9 cellular contexts compared by ENCODE assay signal in the genomic region with DNA sequence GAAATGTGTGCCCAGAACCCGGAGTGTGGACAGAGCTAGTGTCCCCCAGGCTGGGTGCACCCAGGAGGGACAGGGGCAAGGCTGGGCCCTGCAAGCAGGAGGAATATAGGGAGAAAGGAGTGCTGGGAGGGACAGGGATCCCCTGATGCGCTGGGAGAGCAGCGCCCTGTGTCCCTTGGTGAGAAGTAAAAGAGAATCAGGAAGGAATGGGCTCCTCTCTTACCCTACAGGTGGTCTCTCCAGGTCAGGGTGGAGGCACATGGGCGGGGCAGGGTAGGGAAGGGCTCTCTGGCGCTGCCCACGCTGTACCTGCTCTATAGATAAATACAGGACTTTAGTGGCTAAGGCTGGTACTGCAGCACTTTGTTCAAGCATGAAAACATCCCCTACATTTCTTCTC.
A peak's percentile ranks its signal among the peaks of the same experiment; 100 is the strongest.
DNase-seq lines count a peak whose midpoint lies in the region; ATAC-seq, FAIRE-seq and TF ChIP-seq lines count a peak whose summit lies in the region.
"Had no signal": no experiment of that assay in that cellular context is flagged by ENCODE, and none has a peak within 500 bp of the region (broad histone marks: within the 10 kb centered on the region; RNA-seq: fewer than 3 reads in every experiment).

No MANE protein-coding gene starts in this region.

- CTCF ChIA-PET in Caco-2 (lab: Charles Lee) = interaction anchor here (0.6 kb wide), 1 partner anchor 37 kb away, joined by 3 read pairs; no protein-coding TSS in a partner anchor

- H3K4me3 Mint-ChIP-seq in Caco-2 (ENCODE audit: unreplicated experiment) = no peak overlapping the region
- H3K4me3 Mint-ChIP-seq in endodermal cell = no peak overlapping the region
- no peak overlapping the region for H3K4me3 Mint-ChIP-seq in CD14-positive monocyte

- no peaks in the 10 kb centered on the region for H3K27me3 Mint-ChIP-seq in Caco-2 (ENCODE audit: insufficient read depth, unreplicated experiment)
- H3K27me3 Mint-ChIP-seq in endodermal cell (ENCODE audit: insufficient read depth) = no peaks in the 10 kb centered on the region
- peaks cover 0 to 3% (median 0%) of the 10 kb centered on the region in 3 donors for H3K27me3 Mint-ChIP-seq in CD14-positive monocyte (ENCODE audit: low read depth in 3 of 3)

- peak; percentile 66 for ATAC-seq in GM19455 (IDR thresholded peaks at IDR 0.05; ENCODE audit: unreplicated experiment)
- peak; percentile 44 for ATAC-seq in HG03460 (IDR thresholded peaks at IDR 0.05; ENCODE audit: unreplicated experiment)

- H3K4me3 ChIP-seq in Caco-2 (ENCODE audit: low read depth, low read length) (no peak overlapping the region), endodermal cell (ENCODE audit: low read length) (no peak overlapping the region), kidney (ENCODE audit: low read length in 2 of 2) (no peak overlapping the region)
- H3K4me3 ChIP-seq: HAP-1 had no signal

- intact Hi-C loops in Caco-2 (cut with micrococcal nuclease; ENCODE audit: unreplicated experiment) (no loop called here), CD14-positive monocyte (cut with micrococcal nuclease) (no loop called here), kidney (cut with DNase I) (no loop called here)

- TF ChIP-seq CTCF in Caco-2 (IDR thresholded peaks at IDR 0.05; ENCODE audit: insufficient read depth in 1 of 2, low read depth in 1 of 2, low read length in 1 of 2, severe bottlenecking in 1 of 2, unreplicated experiment in 1 of 2) (peak; percentile 2 to 43), endodermal cell (conservative IDR thresholded peaks at IDR 0.05) (peak; percentile 68), CD14-positive monocyte (IDR thresholded peaks at IDR 0.05) (no peak), kidney (IDR thresholded peaks at IDR 0.05; ENCODE audit: borderline replicate concordance, extremely low read depth, insufficient read depth) (no peak)

- H3K36me3 ChIP-seq in Caco-2 (ENCODE audit: control insufficient read depth, insufficient read depth, low read length) = no peaks in the 10 kb centered on the region
- H3K36me3 ChIP-seq in endodermal cell (ENCODE audit: control insufficient read depth, insufficient read depth, low read length) = no peaks in the 10 kb centered on the region
- no peaks in the 10 kb centered on the region for H3K36me3 ChIP-seq in kidney (ENCODE audit: control insufficient read depth in 1 of 2, insufficient read depth in 2 of 2, low read length in 2 of 2)
- H3K36me3 ChIP-seq: HAP-1 had no signal

- H3K36me3 Mint-ChIP-seq in Caco-2 (ENCODE audit: insufficient read depth, unreplicated experiment) = no peaks in the 10 kb centered on the region
- no peaks in the 10 kb centered on the region for H3K36me3 Mint-ChIP-seq in endodermal cell (ENCODE audit: low read depth)
- no peaks in the 10 kb centered on the region for H3K36me3 Mint-ChIP-seq in CD14-positive monocyte

- no peak overlapping the region for H3K27ac ChIP-seq in endodermal cell (ENCODE audit: low read depth, low read length)
- no peak overlapping the region for H3K27ac ChIP-seq in kidney (ENCODE audit: low read depth in 2 of 2, low read length in 2 of 2)

- no peaks in the 10 kb centered on the region for H3K4me1 ChIP-seq in Caco-2
- H3K4me1 ChIP-seq in endodermal cell (ENCODE audit: control insufficient read depth, insufficient read depth, low read length) = no peaks in the 10 kb centered on the region
- no peaks in the 10 kb centered on the region for H3K4me1 ChIP-seq in kidney (ENCODE audit: control insufficient read depth in 1 of 2, insufficient read depth in 1 of 2, low read depth in 1 of 2, low read length in 2 of 2)
- H3K4me1 ChIP-seq: HAP-1 had no signal

- DNase-seq in Caco-2 (no peak), endodermal cell (peak; percentile 74), CD14-positive monocyte (ENCODE audit: low spot score) (no peak), amygdala (lab: John Stamatoyannopoulos, UW) (no peak), NCI-H524 treated with DMSO at 0.1 percent for 48 hours (lab: John Stamatoyannopoulos, UW) (no peak), kidney (no peak)

- H3K4me1 Mint-ChIP-seq in Caco-2 (ENCODE audit: low read depth, unreplicated experiment) (no peaks in the 10 kb centered on the region), endodermal cell (peaks cover 6% of the 10 kb centered on the region), CD14-positive monocyte (no peaks in the 10 kb centered on the region)

- H3K9me3 Mint-ChIP-seq in Caco-2 (ENCODE audit: unreplicated experiment) = no peaks in the 10 kb centered on the region
- H3K9me3 Mint-ChIP-seq in endodermal cell = no peaks in the 10 kb centered on the region
- H3K9me3 Mint-ChIP-seq in CD14-positive monocyte = peaks cover 0 to 5% (median 2%) of the 10 kb centered on the region in 7 donors

- no peak for FAIRE-seq in kidney (lab: Jason Lieb, UNC)

- WGBS in endodermal cell (ENCODE audit: insufficient coverage in 1 of 2, insufficient read length in 1 of 2), 2 experiments = 89 to 100% methylated on average over 3 to 6 of the region's 6 CpGs

- H3K27ac Mint-ChIP-seq in Caco-2 (ENCODE audit: unreplicated experiment) (no peak overlapping the region), endodermal cell (no peak overlapping the region), CD14-positive monocyte (no peak overlapping the region)

- H3K9ac ChIP-seq in endodermal cell (ENCODE audit: extremely low read depth, low read length, poor library complexity, severe bottlenecking) = no peak overlapping the region
- no peak overlapping the region for H3K9ac ChIP-seq in kidney (ENCODE audit: low read length in 2 of 2)

- H3K9me3 ChIP-seq in Caco-2 (no peaks in the 10 kb centered on the region), endodermal cell (ENCODE audit: control insufficient read depth, low read length) (no peaks in the 10 kb centered on the region), kidney (ENCODE audit: control insufficient read depth in 1 of 2, low read length in 2 of 2) (no peaks in the 10 kb centered on the region)
- H3K9me3 ChIP-seq: HAP-1 had no signal

- H3K27me3 ChIP-seq in Caco-2 (replicated peaks; ENCODE audit: control insufficient read depth, insufficient read depth, low read length) (no peaks in the 10 kb centered on the region), endodermal cell (ENCODE audit: control insufficient read depth, insufficient read depth, low read length, poor library complexity, severe bottlenecking) (no peaks in the 10 kb centered on the region)

- no TSS peak for BruUV-seq in Caco-2 (replicated peaks; lab: Mats Ljungman, UMichigan)

- POLR2A ChIA-PET in Caco-2 (lab: Charles Lee) = no interaction called here

Comparison
In these comparisons a context has a peak if more than half of its experiments do, and no peak if none do; other contexts are left out.
1. CTCF ChIP-seq: peak in Caco-2 (2 of 2) and endodermal cell (single experiment); none in CD14-positive monocyte (single experiment) and kidney (single experiment).